Comparison of ENCODE assay signal across 1 cellular context in the genomic region with DNA sequence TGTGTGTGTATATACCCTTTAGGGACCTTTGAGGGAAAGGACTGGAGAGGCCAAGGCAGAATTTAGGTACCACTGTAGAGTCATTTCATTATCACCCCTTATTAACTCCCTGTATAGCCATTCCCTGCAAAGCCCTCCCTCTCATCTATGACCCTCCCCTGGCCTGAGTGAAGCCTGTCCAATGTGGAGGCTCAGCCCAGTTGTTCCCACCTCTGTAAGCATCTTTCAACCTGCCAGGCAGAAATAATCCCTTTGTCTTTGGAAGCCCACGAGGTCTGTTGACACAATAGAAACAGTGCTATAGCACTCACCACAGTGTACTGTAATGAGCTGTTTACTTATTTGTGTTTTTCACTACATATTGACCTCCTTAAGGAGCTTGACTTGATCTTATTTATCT.
TF ChIP-seq lines count a peak whose summit lies in the region.

No MANE protein-coding gene starts in this region.

TF ChIP-seq in WTC11, 78 proteins besides CTCF, POLR2A, EP300 and RAD21 (continued from another document):
- TF ChIP-seq, protein P1, sequence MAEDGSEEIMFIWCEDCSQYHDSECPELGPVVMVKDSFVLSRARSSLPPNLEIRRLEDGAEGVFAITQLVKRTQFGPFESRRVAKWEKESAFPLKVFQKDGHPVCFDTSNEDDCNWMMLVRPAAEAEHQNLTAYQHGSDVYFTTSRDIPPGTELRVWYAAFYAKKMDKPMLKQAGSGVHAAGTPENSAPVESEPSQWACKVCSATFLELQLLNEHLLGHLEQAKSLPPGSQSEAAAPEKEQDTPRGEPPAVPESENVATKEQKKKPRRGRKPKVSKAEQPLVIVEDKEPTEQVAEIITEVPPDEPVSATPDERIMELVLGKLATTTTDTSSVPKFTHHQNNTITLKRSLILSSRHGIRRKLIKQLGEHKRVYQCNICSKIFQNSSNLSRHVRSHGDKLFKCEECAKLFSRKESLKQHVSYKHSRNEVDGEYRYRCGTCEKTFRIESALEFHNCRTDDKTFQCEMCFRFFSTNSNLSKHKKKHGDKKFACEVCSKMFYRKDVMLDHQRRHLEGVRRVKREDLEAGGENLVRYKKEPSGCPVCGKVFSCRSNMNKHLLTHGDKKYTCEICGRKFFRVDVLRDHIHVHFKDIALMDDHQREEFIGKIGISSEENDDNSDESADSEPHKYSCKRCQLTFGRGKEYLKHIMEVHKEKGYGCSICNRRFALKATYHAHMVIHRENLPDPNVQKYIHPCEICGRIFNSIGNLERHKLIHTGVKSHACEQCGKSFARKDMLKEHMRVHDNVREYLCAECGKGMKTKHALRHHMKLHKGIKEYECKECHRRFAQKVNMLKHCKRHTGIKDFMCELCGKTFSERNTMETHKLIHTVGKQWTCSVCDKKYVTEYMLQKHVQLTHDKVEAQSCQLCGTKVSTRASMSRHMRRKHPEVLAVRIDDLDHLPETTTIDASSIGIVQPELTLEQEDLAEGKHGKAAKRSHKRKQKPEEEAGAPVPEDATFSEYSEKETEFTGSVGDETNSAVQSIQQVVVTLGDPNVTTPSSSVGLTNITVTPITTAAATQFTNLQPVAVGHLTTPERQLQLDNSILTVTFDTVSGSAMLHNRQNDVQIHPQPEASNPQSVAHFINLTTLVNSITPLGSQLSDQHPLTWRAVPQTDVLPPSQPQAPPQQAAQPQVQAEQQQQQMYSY (CRISPR knock-in tag; IDR thresholded peaks at IDR 0.05), result no peak
- TF ChIP-seq, protein P2, sequence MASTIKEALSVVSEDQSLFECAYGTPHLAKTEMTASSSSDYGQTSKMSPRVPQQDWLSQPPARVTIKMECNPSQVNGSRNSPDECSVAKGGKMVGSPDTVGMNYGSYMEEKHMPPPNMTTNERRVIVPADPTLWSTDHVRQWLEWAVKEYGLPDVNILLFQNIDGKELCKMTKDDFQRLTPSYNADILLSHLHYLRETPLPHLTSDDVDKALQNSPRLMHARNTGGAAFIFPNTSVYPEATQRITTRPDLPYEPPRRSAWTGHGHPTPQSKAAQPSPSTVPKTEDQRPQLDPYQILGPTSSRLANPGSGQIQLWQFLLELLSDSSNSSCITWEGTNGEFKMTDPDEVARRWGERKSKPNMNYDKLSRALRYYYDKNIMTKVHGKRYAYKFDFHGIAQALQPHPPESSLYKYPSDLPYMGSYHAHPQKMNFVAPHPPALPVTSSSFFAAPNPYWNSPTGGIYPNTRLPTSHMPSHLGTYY (CRISPR knock-in tag; IDR thresholded peaks at IDR 0.05), result no peak
- TF ChIP-seq, protein P3, sequence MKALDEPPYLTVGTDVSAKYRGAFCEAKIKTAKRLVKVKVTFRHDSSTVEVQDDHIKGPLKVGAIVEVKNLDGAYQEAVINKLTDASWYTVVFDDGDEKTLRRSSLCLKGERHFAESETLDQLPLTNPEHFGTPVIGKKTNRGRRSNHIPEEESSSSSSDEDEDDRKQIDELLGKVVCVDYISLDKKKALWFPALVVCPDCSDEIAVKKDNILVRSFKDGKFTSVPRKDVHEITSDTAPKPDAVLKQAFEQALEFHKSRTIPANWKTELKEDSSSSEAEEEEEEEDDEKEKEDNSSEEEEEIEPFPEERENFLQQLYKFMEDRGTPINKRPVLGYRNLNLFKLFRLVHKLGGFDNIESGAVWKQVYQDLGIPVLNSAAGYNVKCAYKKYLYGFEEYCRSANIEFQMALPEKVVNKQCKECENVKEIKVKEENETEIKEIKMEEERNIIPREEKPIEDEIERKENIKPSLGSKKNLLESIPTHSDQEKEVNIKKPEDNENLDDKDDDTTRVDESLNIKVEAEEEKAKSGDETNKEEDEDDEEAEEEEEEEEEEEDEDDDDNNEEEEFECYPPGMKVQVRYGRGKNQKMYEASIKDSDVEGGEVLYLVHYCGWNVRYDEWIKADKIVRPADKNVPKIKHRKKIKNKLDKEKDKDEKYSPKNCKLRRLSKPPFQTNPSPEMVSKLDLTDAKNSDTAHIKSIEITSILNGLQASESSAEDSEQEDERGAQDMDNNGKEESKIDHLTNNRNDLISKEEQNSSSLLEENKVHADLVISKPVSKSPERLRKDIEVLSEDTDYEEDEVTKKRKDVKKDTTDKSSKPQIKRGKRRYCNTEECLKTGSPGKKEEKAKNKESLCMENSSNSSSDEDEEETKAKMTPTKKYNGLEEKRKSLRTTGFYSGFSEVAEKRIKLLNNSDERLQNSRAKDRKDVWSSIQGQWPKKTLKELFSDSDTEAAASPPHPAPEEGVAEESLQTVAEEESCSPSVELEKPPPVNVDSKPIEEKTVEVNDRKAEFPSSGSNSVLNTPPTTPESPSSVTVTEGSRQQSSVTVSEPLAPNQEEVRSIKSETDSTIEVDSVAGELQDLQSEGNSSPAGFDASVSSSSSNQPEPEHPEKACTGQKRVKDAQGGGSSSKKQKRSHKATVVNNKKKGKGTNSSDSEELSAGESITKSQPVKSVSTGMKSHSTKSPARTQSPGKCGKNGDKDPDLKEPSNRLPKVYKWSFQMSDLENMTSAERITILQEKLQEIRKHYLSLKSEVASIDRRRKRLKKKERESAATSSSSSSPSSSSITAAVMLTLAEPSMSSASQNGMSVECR (CRISPR knock-in tag; IDR thresholded peaks at IDR 0.05; ENCODE audit: borderline replicate concordance), result no peak
- TF ChIP-seq EMX1 (CRISPR knock-in tag; IDR thresholded peaks at IDR 0.05) (no peak), RORB (CRISPR knock-in tag; IDR thresholded peaks at IDR 0.05) (no peak), NFYB (CRISPR knock-in tag; conservative IDR thresholded peaks at IDR 0.05; ENCODE audit: low read depth) (no peak), ZNF671 (CRISPR knock-in tag; IDR thresholded peaks at IDR 0.05) (no peak), NFE2L1 (CRISPR knock-in tag; IDR thresholded peaks at IDR 0.05) (no peak), TP53 (CRISPR knock-in tag; IDR thresholded peaks at IDR 0.05) (no peak), SP1 (CRISPR knock-in tag; conservative IDR thresholded peaks at IDR 0.05) (no peak), NR2C2 (CRISPR knock-in tag; IDR thresholded peaks at IDR 0.05) (no peak)
- TF ChIP-seq, protein P4, sequence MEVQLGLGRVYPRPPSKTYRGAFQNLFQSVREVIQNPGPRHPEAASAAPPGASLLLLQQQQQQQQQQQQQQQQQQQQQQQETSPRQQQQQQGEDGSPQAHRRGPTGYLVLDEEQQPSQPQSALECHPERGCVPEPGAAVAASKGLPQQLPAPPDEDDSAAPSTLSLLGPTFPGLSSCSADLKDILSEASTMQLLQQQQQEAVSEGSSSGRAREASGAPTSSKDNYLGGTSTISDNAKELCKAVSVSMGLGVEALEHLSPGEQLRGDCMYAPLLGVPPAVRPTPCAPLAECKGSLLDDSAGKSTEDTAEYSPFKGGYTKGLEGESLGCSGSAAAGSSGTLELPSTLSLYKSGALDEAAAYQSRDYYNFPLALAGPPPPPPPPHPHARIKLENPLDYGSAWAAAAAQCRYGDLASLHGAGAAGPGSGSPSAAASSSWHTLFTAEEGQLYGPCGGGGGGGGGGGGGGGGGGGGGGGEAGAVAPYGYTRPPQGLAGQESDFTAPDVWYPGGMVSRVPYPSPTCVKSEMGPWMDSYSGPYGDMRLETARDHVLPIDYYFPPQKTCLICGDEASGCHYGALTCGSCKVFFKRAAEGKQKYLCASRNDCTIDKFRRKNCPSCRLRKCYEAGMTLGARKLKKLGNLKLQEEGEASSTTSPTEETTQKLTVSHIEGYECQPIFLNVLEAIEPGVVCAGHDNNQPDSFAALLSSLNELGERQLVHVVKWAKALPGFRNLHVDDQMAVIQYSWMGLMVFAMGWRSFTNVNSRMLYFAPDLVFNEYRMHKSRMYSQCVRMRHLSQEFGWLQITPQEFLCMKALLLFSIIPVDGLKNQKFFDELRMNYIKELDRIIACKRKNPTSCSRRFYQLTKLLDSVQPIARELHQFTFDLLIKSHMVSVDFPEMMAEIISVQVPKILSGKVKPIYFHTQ (CRISPR knock-in tag; IDR thresholded peaks at IDR 0.05), result no peak
- TF ChIP-seq, protein P5, sequence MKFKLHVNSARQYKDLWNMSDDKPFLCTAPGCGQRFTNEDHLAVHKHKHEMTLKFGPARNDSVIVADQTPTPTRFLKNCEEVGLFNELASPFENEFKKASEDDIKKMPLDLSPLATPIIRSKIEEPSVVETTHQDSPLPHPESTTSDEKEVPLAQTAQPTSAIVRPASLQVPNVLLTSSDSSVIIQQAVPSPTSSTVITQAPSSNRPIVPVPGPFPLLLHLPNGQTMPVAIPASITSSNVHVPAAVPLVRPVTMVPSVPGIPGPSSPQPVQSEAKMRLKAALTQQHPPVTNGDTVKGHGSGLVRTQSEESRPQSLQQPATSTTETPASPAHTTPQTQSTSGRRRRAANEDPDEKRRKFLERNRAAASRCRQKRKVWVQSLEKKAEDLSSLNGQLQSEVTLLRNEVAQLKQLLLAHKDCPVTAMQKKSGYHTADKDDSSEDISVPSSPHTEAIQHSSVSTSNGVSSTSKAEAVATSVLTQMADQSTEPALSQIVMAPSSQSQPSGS (CRISPR knock-in tag; IDR thresholded peaks at IDR 0.05; ENCODE audit: borderline replicate concordance, low read depth), result no peak
- TF ChIP-seq, protein P6, sequence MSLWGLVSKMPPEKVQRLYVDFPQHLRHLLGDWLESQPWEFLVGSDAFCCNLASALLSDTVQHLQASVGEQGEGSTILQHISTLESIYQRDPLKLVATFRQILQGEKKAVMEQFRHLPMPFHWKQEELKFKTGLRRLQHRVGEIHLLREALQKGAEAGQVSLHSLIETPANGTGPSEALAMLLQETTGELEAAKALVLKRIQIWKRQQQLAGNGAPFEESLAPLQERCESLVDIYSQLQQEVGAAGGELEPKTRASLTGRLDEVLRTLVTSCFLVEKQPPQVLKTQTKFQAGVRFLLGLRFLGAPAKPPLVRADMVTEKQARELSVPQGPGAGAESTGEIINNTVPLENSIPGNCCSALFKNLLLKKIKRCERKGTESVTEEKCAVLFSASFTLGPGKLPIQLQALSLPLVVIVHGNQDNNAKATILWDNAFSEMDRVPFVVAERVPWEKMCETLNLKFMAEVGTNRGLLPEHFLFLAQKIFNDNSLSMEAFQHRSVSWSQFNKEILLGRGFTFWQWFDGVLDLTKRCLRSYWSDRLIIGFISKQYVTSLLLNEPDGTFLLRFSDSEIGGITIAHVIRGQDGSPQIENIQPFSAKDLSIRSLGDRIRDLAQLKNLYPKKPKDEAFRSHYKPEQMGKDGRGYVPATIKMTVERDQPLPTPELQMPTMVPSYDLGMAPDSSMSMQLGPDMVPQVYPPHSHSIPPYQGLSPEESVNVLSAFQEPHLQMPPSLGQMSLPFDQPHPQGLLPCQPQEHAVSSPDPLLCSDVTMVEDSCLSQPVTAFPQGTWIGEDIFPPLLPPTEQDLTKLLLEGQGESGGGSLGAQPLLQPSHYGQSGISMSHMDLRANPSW (CRISPR knock-in tag; conservative IDR thresholded peaks at IDR 0.05; ENCODE audit: low read depth), result no peak
- TF ChIP-seq, protein P7, sequence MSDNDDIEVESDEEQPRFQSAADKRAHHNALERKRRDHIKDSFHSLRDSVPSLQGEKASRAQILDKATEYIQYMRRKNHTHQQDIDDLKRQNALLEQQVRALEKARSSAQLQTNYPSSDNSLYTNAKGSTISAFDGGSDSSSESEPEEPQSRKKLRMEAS (CRISPR knock-in tag; IDR thresholded peaks at IDR 0.05), result no peak
